In genomic region chr22:50169181-50169759, GRCh38 we compare ENCODE assay signal across 8 cellular contexts. TPM values are rescaled to one million over a fixed set of nuclear protein-coding genes. Genes with fewer than 3 reads are reported as not detected.
DNase-seq lines count a peak whose midpoint lies in the region; ATAC-seq and TF ChIP-seq lines count a peak whose summit lies in the region.

No MANE protein-coding gene starts in this region.

- H3K79me2 ChIP-seq in OCI-LY1 (ENCODE audit: insufficient read depth, low read length) = no peaks in the 10 kb centered on the region

- 14 to 17% methylated on average over 35 to 36 of the region's 36 CpGs for WGBS in ectodermal cell, 2 experiments

- no peaks in the 10 kb centered on the region for H3K9me2 ChIP-seq in OCI-LY1 (ENCODE audit: low read depth, low read length)

- POLR2A ChIA-PET in CD4-positive, alpha-beta memory T cell (lab: Charles Lee; ENCODE audit: partially characterized antibody) = no interaction called here

- ATAC-seq in GM21447 (IDR thresholded peaks at IDR 0.05; ENCODE audit: unreplicated experiment) (no peak), GM21528 (IDR thresholded peaks at IDR 0.05; ENCODE audit: low FRiP score, unreplicated experiment) (no peak)

- peaks cover 24 to 25% of the 10 kb centered on the region in 2 donors for H3K27me3 Mint-ChIP-seq in CD4-positive, alpha-beta memory T cell

- no peak overlapping the region for H3K27ac ChIP-seq in CD4-positive, alpha-beta memory T cell (ENCODE audit: low read depth, low read length)
- no peak overlapping the region for H3K27ac ChIP-seq in OCI-LY1 (ENCODE audit: low read depth, low read length, poor library complexity, severe bottlenecking)
- H3K27ac ChIP-seq in ectodermal cell (ENCODE audit: insufficient read depth, low read depth, low read length, poor library complexity, severe bottlenecking) = no peak overlapping the region

- H3F3A ChIP-seq in OCI-LY1 (ENCODE audit: insufficient read depth, low read length) = peaks cover 4% of the 10 kb centered on the region; the same call in 1 of the 2 replicates

- CTCF ChIA-PET in CD4-positive, alpha-beta memory T cell (lab: Charles Lee; ENCODE audit: partially characterized antibody) = no interaction called here

- H3K4me3 ChIP-seq in CD4-positive, alpha-beta memory T cell (ENCODE audit: low read length in 2 of 2) = no peak overlapping the region
- peak overlapping the region; percentile 59 for H3K4me3 ChIP-seq in OCI-LY1 (ENCODE audit: low read depth, low read length, poor library complexity, severe bottlenecking)
- H3K4me3 ChIP-seq in ectodermal cell (ENCODE audit: insufficient read depth, low read depth, low read length) = peak overlapping the region; percentile 36

- H3K4me2 ChIP-seq in OCI-LY1 (ENCODE audit: low read length) = peak overlapping the region; percentile 54

- peak overlapping the region; percentile 42 to 87 (median 54) for H3K4me3 Mint-ChIP-seq in CD4-positive, alpha-beta memory T cell

- no peaks in the 10 kb centered on the region for H3K4me1 ChIP-seq in CD4-positive, alpha-beta memory T cell (ENCODE audit: insufficient read depth, low read length)
- peaks cover 9% of the 10 kb centered on the region for H3K4me1 ChIP-seq in OCI-LY1 (ENCODE audit: insufficient read depth, low read length, severe bottlenecking)
- H3K4me1 ChIP-seq in ectodermal cell (ENCODE audit: control insufficient read depth, insufficient read depth, low read length) = no peaks in the 10 kb centered on the region

- H3K9me3 ChIP-seq in CD4-positive, alpha-beta memory T cell (ENCODE audit: control insufficient read depth in 1 of 2, low read length in 2 of 2) = no peaks in the 10 kb centered on the region
- H3K9me3 ChIP-seq in OCI-LY1 (ENCODE audit: low read length) (no peaks in the 10 kb centered on the region), ectodermal cell (ENCODE audit: control insufficient read depth, low read length) (no peaks in the 10 kb centered on the region)

- no peaks in the 10 kb centered on the region for H3K36me3 ChIP-seq in CD4-positive, alpha-beta memory T cell (ENCODE audit: insufficient read depth, low read length)
- H3K36me3 ChIP-seq in OCI-LY1 (ENCODE audit: insufficient read depth, low read length) (no peaks in the 10 kb centered on the region), ectodermal cell (ENCODE audit: control insufficient read depth, insufficient read depth, low read length) (no peaks in the 10 kb centered on the region)

- no peaks in the 10 kb centered on the region for H3K36me3 Mint-ChIP-seq in CD4-positive, alpha-beta memory T cell

- H2AFZ ChIP-seq in OCI-LY1 (ENCODE audit: low read length) = no peak overlapping the region

- intact Hi-C loops in CD4-positive, alpha-beta memory T cell (cut with micrococcal nuclease) = no loop called here
- intact Hi-C loops in posterior vena cava (cut with DNase I) = no loop called here

- TF ChIP-seq CTCF in OCI-LY1 (IDR thresholded peaks at IDR 0.05; ENCODE audit: low read length) = no peak

- H3K9ac ChIP-seq in OCI-LY1 (ENCODE audit: low read length) = no peak overlapping the region

- peaks cover 0 to 8% (median under 1%) of the 10 kb centered on the region in 4 donors for H3K4me1 Mint-ChIP-seq in CD4-positive, alpha-beta memory T cell

- no peaks in the 10 kb centered on the region for H4K20me1 ChIP-seq in OCI-LY1 (ENCODE audit: insufficient read depth, low read length)

- peak overlapping the region in 2 of 7 donors; percentile 21 to 22 for H3K27ac Mint-ChIP-seq in CD4-positive, alpha-beta memory T cell

- peaks cover 0 to 2% (median 0%) of the 10 kb centered on the region in 8 donors for H3K9me3 Mint-ChIP-seq in CD4-positive, alpha-beta memory T cell

- DNase-seq in CD4-positive, alpha-beta memory T cell = no peak
- peak; percentile 72 for DNase-seq in posterior vena cava (ENCODE audit: low spot score)
- no peak for DNase-seq in T-helper 9 cell
- DNase-seq in AG08396 (ENCODE audit: low spot score) = no peak

- peaks cover 9% of the 10 kb centered on the region for H3K27me3 ChIP-seq in CD4-positive, alpha-beta memory T cell (ENCODE audit: insufficient read depth, low read length)
- H3K27me3 ChIP-seq in OCI-LY1 (ENCODE audit: insufficient read depth, low read length) (peaks cover 3% of the 10 kb centered on the region; the same call in 1 of the 2 replicates), ectodermal cell (ENCODE audit: control insufficient read depth, insufficient read depth, low read length, poor library complexity, severe bottlenecking) (peaks cover 51% of the 10 kb centered on the region)

RNA-seq across cellular contexts. Expression of gene PANX2, which starts 1.3 kb away (rescaled TPM):
- total RNA-seq in CD4-positive, alpha-beta memory T cell = not detected
- not detected for polyA plus RNA-seq in CD4-positive, alpha-beta memory T cell
- polyA plus RNA-seq in ectodermal cell (2013, experiment 1 of 4) = 1.9 TPM
- polyA plus RNA-seq in ectodermal cell (2013, experiment 2 of 4) = 1.8 TPM
- polyA plus RNA-seq in ectodermal cell (2013, experiment 3 of 4) = 2.1 TPM
- polyA plus RNA-seq in ectodermal cell (2013, experiment 4 of 4) = 1.9 TPM
- under 1 TPM; 0.19 to 0.23 TPM for total RNA-seq in posterior vena cava

RNA-seq across cellular contexts. Expression of gene TRABD, which starts 16.4 kb away (rescaled TPM):
- total RNA-seq in CD4-positive, alpha-beta memory T cell = 100 to 1,000 TPM; 124 to 126 TPM
- 10 to 100 TPM; 51.5 to 61.4 TPM for polyA plus RNA-seq in CD4-positive, alpha-beta memory T cell
- 40.4 TPM for polyA plus RNA-seq in ectodermal cell (2013, experiment 1 of 4)
- polyA plus RNA-seq in ectodermal cell (2013, experiment 2 of 4) = 33.6 TPM
- 33.2 TPM for polyA plus RNA-seq in ectodermal cell (2013, experiment 3 of 4)
- polyA plus RNA-seq in ectodermal cell (2013, experiment 4 of 4) = 34.9 TPM
- 10 to 100 TPM; 18.3 to 20.5 TPM for total RNA-seq in posterior vena cava

RNA-seq across cellular contexts. Expression of gene SELENOO, which starts 31.5 kb away (rescaled TPM):
- 10 to 100 TPM; 33.8 to 34.8 TPM for total RNA-seq in CD4-positive, alpha-beta memory T cell
- polyA plus RNA-seq in CD4-positive, alpha-beta memory T cell = 1 to 10 TPM; 2.0 to 6.6 TPM
- 21.4 TPM for polyA plus RNA-seq in ectodermal cell (2013, experiment 1 of 4)
- polyA plus RNA-seq in ectodermal cell (2013, experiment 2 of 4) = 17.0 TPM
- polyA plus RNA-seq in ectodermal cell (2013, experiment 3 of 4) = 15.9 TPM
- 17.0 TPM for polyA plus RNA-seq in ectodermal cell (2013, experiment 4 of 4)
- 10 to 100 TPM; 10.8 to 11.9 TPM for total RNA-seq in posterior vena cava

Comparison
In these comparisons a context has a peak if more than half of its experiments do, and no peak if none do; other contexts are left out.
1. H3K4me3 ChIP-seq: peak in OCI-LY1 (single experiment) and ectodermal cell (single experiment); none in CD4-positive, alpha-beta memory T cell (0 of 2).
2. RNA of gene TRABD, which starts 16.4 kb away (total RNA-seq): 124 to 126 TPM in CD4-positive, alpha-beta memory T cell; 18.3 to 20.5 TPM in posterior vena cava; every median in the first group is over 4 times any median in the second.